In genomic region chr20:56609321-56609720, GRCh38 we compare ENCODE assay signal across 18 cellular contexts. TPM values are rescaled to one million over a fixed set of nuclear protein-coding genes. Genes with fewer than 3 reads are reported as not detected.
DNase-seq lines count a peak whose midpoint lies in the region; FAIRE-seq and TF ChIP-seq lines count a peak whose summit lies in the region.
"Had no signal": no experiment of that assay in that cellular context is flagged by ENCODE, and none has a peak within 500 bp of the region (broad histone marks: within the 10 kb centered on the region; RNA-seq: fewer than 3 reads in every experiment).

No MANE protein-coding gene starts in this region.

- TF ChIP-seq CTCF in H9 (conservative IDR thresholded peaks at IDR 0.05) (no peak), neural progenitor cell (IDR thresholded peaks at IDR 0.05) (no peak)

- H3K27ac ChIP-seq in H9 (ENCODE audit: insufficient read length, low read depth, low read length) (no peak overlapping the region), neural progenitor cell (no peak overlapping the region)
- no peak overlapping the region for H3K27ac ChIP-seq in CD8-positive, alpha-beta memory T cell (ENCODE audit: low read depth, low read length)
- H3K27ac ChIP-seq: GM23248 had no signal

- no peak overlapping the region for H4K91ac ChIP-seq in H9 (ENCODE audit: insufficient read length, low read depth, low read length)

- no peaks in the 10 kb centered on the region for H3K23me2 ChIP-seq in H9 (ENCODE audit: insufficient read length, low read depth, low read length, poor library complexity, severe bottlenecking)

- no peak overlapping the region for H2BK120ac ChIP-seq in H9 (ENCODE audit: low read depth, low read length, poor library complexity, severe bottlenecking)

- H3K79me2 ChIP-seq in H9 (ENCODE audit: insufficient read depth, low read length) (no peaks in the 10 kb centered on the region), neural progenitor cell (ENCODE audit: low read depth) (no peaks in the 10 kb centered on the region)

- no peak overlapping the region for H3K4me3 Mint-ChIP-seq in H9
- no peak overlapping the region for H3K4me3 Mint-ChIP-seq in neural progenitor cell
- H3K4me3 Mint-ChIP-seq in CD8-positive, alpha-beta memory T cell, result no peak overlapping the region
- H3K4me3 Mint-ChIP-seq: CD4-positive, alpha-beta memory T cell had no signal

- no peak overlapping the region for H2AK5ac ChIP-seq in H9 (ENCODE audit: insufficient read length, low read length)

- no peak overlapping the region for H3K4me2 ChIP-seq in H9 (ENCODE audit: insufficient read depth, insufficient read length, low read length)
- peak overlapping the region; percentile 55 for H3K4me2 ChIP-seq in neural progenitor cell

- no peaks in the 10 kb centered on the region for H3K4me1 ChIP-seq in H9 (ENCODE audit: insufficient read depth, low read length)
- H3K4me1 ChIP-seq in neural progenitor cell, result peaks cover 14% of the 10 kb centered on the region
- H3K4me1 ChIP-seq in CD8-positive, alpha-beta memory T cell (ENCODE audit: insufficient read depth, low read length), result no peaks in the 10 kb centered on the region

- H3K4me1 Mint-ChIP-seq in H9, result peaks cover 12 to 15% of the 10 kb centered on the region in 2 experiments
- no peaks in the 10 kb centered on the region for H3K4me1 Mint-ChIP-seq in neural progenitor cell
- H3K4me1 Mint-ChIP-seq in CD8-positive, alpha-beta memory T cell, result no peaks in the 10 kb centered on the region
- H3K4me1 Mint-ChIP-seq: CD4-positive, alpha-beta memory T cell had no signal

- H3K9ac ChIP-seq in H9 (ENCODE audit: extremely low read depth, insufficient read length, low read length) (no peak overlapping the region), neural progenitor cell (no peak overlapping the region)
- H3K9ac ChIP-seq: GM23248 had no signal

- H4K20me1 ChIP-seq in H9 (ENCODE audit: control insufficient read depth, insufficient read depth, insufficient read length), result no peaks in the 10 kb centered on the region
- no peaks in the 10 kb centered on the region for H4K20me1 ChIP-seq in neural progenitor cell (ENCODE audit: low read depth)

- H3K36me3 ChIP-seq in neural progenitor cell, result no peaks in the 10 kb centered on the region
- H3K36me3 ChIP-seq in CD8-positive, alpha-beta memory T cell (ENCODE audit: insufficient read depth, low read length), result no peaks in the 10 kb centered on the region

- no peaks in the 10 kb centered on the region for H3K27me3 ChIP-seq in H9 (ENCODE audit: insufficient read depth, low read length)
- no peaks in the 10 kb centered on the region for H3K27me3 ChIP-seq in neural progenitor cell
- H3K27me3 ChIP-seq in CD8-positive, alpha-beta memory T cell (ENCODE audit: insufficient read depth, low read length, poor library complexity, severe bottlenecking), result peaks cover 3% of the 10 kb centered on the region

- H3K23ac ChIP-seq in H9 (ENCODE audit: insufficient read length, low read depth, low read length), result no peak overlapping the region

- H2BK20ac ChIP-seq in H9 (ENCODE audit: low read depth, low read length, poor library complexity, severe bottlenecking), result no peak overlapping the region

- H2BK15ac ChIP-seq in H9 (ENCODE audit: low read depth, low read length), result no peak overlapping the region

- no CpG with 5 or more reads among the region's 3 CpGs for WGBS in H9 (ENCODE audit: extremely low coverage, insufficient read length, low lambda C conversion rate)

- no peak overlapping the region for H2BK5ac ChIP-seq in H9 (ENCODE audit: insufficient read length, low read length)

- no peak overlapping the region for H2AFZ ChIP-seq in H9 (ENCODE audit: low read length)
- no peak overlapping the region for H2AFZ ChIP-seq in neural progenitor cell (replicated peaks)
- H2AFZ ChIP-seq: GM23248 had no signal

- no peak overlapping the region for H4K5ac ChIP-seq in H9 (ENCODE audit: insufficient read length, low read depth, low read length)

- no peaks in the 10 kb centered on the region for H3F3A ChIP-seq in neural progenitor cell (ENCODE audit: low read depth)

- peak overlapping the region in 2 of 3 experiments; percentile 5 to 44; a peak in 1 of 7 replicates for H3K27ac Mint-ChIP-seq in H9
- H3K27ac Mint-ChIP-seq in neural progenitor cell, result no peak overlapping the region
- H3K27ac Mint-ChIP-seq in CD8-positive, alpha-beta memory T cell, result no peak overlapping the region
- H3K27ac Mint-ChIP-seq: CD4-positive, alpha-beta memory T cell had no signal

- POLR2A ChIA-PET in CD8-positive, alpha-beta memory T cell (lab: Charles Lee), result no interaction called here

- peaks cover 4% of the 10 kb centered on the region for H3K27me3 Mint-ChIP-seq in H9 (ENCODE audit: low read depth)
- peaks cover 9% of the 10 kb centered on the region for H3K27me3 Mint-ChIP-seq in neural progenitor cell (ENCODE audit: insufficient read depth, low read depth)
- H3K27me3 Mint-ChIP-seq in CD8-positive, alpha-beta memory T cell, result peaks cover 1 to 4% of the 10 kb centered on the region in 2 donors

- no peak overlapping the region for H3K18ac ChIP-seq in H9 (ENCODE audit: insufficient read length, low read depth, low read length)

- no peaks in the 10 kb centered on the region for H3K9me3 ChIP-seq in H9 (ENCODE audit: control insufficient read depth, low read depth, low read length)
- no peaks in the 10 kb centered on the region for H3K9me3 ChIP-seq in neural progenitor cell (ENCODE audit: low read depth)
- H3K9me3 ChIP-seq in CD8-positive, alpha-beta memory T cell (ENCODE audit: low read length), result no peaks in the 10 kb centered on the region

- no peaks in the 10 kb centered on the region for H3K79me1 ChIP-seq in H9 (ENCODE audit: insufficient read depth, low read depth, low read length, poor library complexity, severe bottlenecking)

- FAIRE-seq in urothelium cell line (lab: Jason Lieb, UNC), result peak; percentile 53
- FAIRE-seq: D721Med, GM12891, GM18507, H1 had no signal

- H2BK12ac ChIP-seq in H9 (ENCODE audit: insufficient read length, low read depth, low read length), result no peak overlapping the region

- CTCF ChIA-PET in CD8-positive, alpha-beta memory T cell (lab: Charles Lee), result no interaction called here

- no peak overlapping the region for H3K56ac ChIP-seq in H9 (ENCODE audit: insufficient read length, low read depth, low read length)

- no peak overlapping the region for H4K8ac ChIP-seq in H9 (replicated peaks; ENCODE audit: insufficient read length, low read depth, low read length)

- no peak overlapping the region for H3K14ac ChIP-seq in H9 (ENCODE audit: insufficient read depth, low read length)

- H3K9me3 Mint-ChIP-seq in H9 (no peaks in the 10 kb centered on the region), neural progenitor cell (no peaks in the 10 kb centered on the region)
- H3K9me3 Mint-ChIP-seq in CD8-positive, alpha-beta memory T cell, result no peaks in the 10 kb centered on the region

- H3K36me3 Mint-ChIP-seq in H9 (ENCODE audit: insufficient read depth in 1 of 3, low read depth in 3 of 3) (no peaks in the 10 kb centered on the region), neural progenitor cell (no peaks in the 10 kb centered on the region)
- H3K36me3 Mint-ChIP-seq in CD8-positive, alpha-beta memory T cell, result no peaks in the 10 kb centered on the region
- H3K36me3 Mint-ChIP-seq: CD4-positive, alpha-beta memory T cell had no signal

- H3T11ph ChIP-seq in H9 (ENCODE audit: low read length), result no peak overlapping the region

- DNase-seq in H9, result no peak
- DNase-seq in neural progenitor cell (ENCODE audit: low spot score), result peak; percentile 70
- DNase-seq in urothelium cell line (ENCODE audit: low spot score), result no peak
- no peak for DNase-seq in CD8-positive, alpha-beta memory T cell
- DNase-seq in NCI-H2029 (lab: John Stamatoyannopoulos, UW), result no peak
- DNase-seq in stimulated activated naive CD4-positive, alpha-beta T cell (lab: John Stamatoyannopoulos, UW), result no peak
- DNase-seq: C1 segment of cervical spinal cord; CD4-positive, alpha-beta memory T cell; DMS 273 treated with DMSO at 0.1 percent for 48 hours; DMS79; EL; GF-D8; GM23248; H7 had no signal

- H3K4me3 ChIP-seq in neural progenitor cell, result no peak overlapping the region
- no peak overlapping the region for H3K4me3 ChIP-seq in CD8-positive, alpha-beta memory T cell (ENCODE audit: low read length)
- H3K4me3 ChIP-seq: GM23248 had no signal

- H3K4ac ChIP-seq in H9 (ENCODE audit: low read depth, low read length), result no peak overlapping the region

RNA-seq across cellular contexts. Expression of gene TFAP2C, which starts 19.8 kb away (rescaled TPM):
- 22.5 and 24.3 TPM in 2 replicates for total RNA-seq in H9 (2021)
- 0.60 and 1.1 TPM in 2 replicates for total RNA-seq in neural progenitor cell (ENCODE audit: low replicate concordance)
- not detected for total RNA-seq in CD8-positive, alpha-beta memory T cell
- polyA plus RNA-seq in CD8-positive, alpha-beta memory T cell, result not detected
- total RNA-seq: CD4-positive, alpha-beta memory T cell had no signal
- polyA plus RNA-seq: CD4-positive, alpha-beta memory T cell had no signal

Comparison
In these comparisons a context has a peak if more than half of its experiments do, and no peak if none do; other contexts are left out.
1. H3K27ac Mint-ChIP-seq: peak in H9 (2 of 3); none in neural progenitor cell (single experiment) and CD8-positive, alpha-beta memory T cell (0 of 8).
2. RNA of gene TFAP2C, which starts 19.8 kb away (total RNA-seq): 22.5 to 24.3 TPM in H9; 0.60 to 1.1 TPM in neural progenitor cell and not detected in CD8-positive, alpha-beta memory T cell; every median in the first group is over 10 times any median in the second.